Comparison of ENCODE assay signal across 27 cellular contexts in the genomic region with DNA sequence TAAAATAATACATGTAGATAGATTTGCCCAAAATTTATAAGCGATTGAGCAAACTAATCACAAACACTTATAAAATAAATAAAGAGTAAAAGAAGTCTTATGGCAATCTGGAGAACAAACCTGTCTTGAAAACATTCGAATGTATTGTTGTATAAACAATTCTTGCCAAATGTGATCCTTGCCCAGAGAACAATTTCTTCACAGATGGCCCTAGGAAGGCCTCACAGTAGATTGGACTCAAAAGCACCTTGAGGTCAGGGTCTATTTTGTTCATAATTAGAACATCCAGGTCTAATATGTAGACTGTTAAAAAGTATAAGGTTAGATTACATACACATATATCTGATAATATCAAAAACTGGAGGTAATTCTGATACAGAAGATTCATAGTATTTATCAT.
"Had no signal": no experiment of that assay in that cellular context is flagged by ENCODE, and none has a peak within 500 bp of the region (broad histone marks: within the 10 kb centered on the region; RNA-seq: fewer than 3 reads in every experiment).

No MANE protein-coding gene starts in this region.

- H3K27me3 Mint-ChIP-seq: activated CD8-positive, alpha-beta T cell treated with anti-CD3 and anti-CD28 coated beads for 36 hours; activated naive CD8-positive, alpha-beta T cell; activated T-helper 17 cell treated with anti-CD3 and anti-CD28 coated beads, Interleukin-2, amount 50 U/mL, for 72 hours had no signal

- H3K36me3 Mint-ChIP-seq: activated naive CD8-positive, alpha-beta T cell had no signal

- H3K27ac Mint-ChIP-seq: activated CD8-positive, alpha-beta T cell treated with anti-CD3 and anti-CD28 coated beads for 36 hours; activated naive CD8-positive, alpha-beta T cell; activated T-helper 17 cell treated with anti-CD3 and anti-CD28 coated beads, Interleukin-2, amount 50 U/mL, for 72 hours had no signal

- H3K27me3 ChIP-seq: adrenal gland, body of pancreas, colonic mucosa, foreskin keratinocyte, gastrocnemius medialis, heart right ventricle had no signal

- H3K4me1 ChIP-seq: colonic mucosa, foreskin keratinocyte had no signal

- H3K4me1 Mint-ChIP-seq: activated T-helper 17 cell treated with anti-CD3 and anti-CD28 coated beads, Interleukin-2, amount 50 U/mL, for 72 hours had no signal

- H3K27ac ChIP-seq: adrenal gland, body of pancreas, colonic mucosa, foreskin keratinocyte, gastrocnemius medialis, heart right ventricle had no signal

- H3K36me3 ChIP-seq: adrenal gland, colonic mucosa, gastrocnemius medialis, heart right ventricle had no signal

- H3K9me3 ChIP-seq: adrenal gland, body of pancreas, colonic mucosa, gastrocnemius medialis, heart right ventricle had no signal

- DNase-seq: activated CD4-positive, alpha-beta T cell treated with anti-CD3 and anti-CD28 coated beads for 1 hour; activated CD4-positive, alpha-beta T cell treated with anti-CD3 and anti-CD28 coated beads for 4 hours; activated CD4-positive, alpha-beta T cell treated with anti-CD3 and anti-CD28 coated beads, Interleukin-2, amount 50 U/mL, for 1 hour; activated CD4-positive, alpha-beta T cell treated with anti-CD3 and anti-CD28 coated beads, Interleukin-2, amount 50 U/mL, for 48 hours; activated CD8-positive, alpha-beta memory T cell treated with anti-CD3 and anti-CD28 coated beads for 24 hours; activated CD8-positive, alpha-beta T cell treated with anti-CD3 and anti-CD28 coated beads for 36 hours; activated effector memory CD4-positive, alpha-beta T cell treated with Interleukin-2 at 50 U/mL for 16 hours; activated gamma-delta T cell treated with Interleukin-2 at 50 U/mL for 16 hours; activated naive CD4-positive, alpha-beta T cell treated with anti-CD3 and anti-CD28 coated beads, Interleukin-2, amount 50 U/mL, for 16 hours; activated naive CD4-positive, alpha-beta T cell treated with Interleukin-2 at 50 U/mL for 16 hours; activated T-cell treated with anti-CD3 and anti-CD28 coated beads, Interleukin-2, amount 50 U/mL, for 4 hours; adrenal gland; amygdala; aorta; body of pancreas; caudate nucleus; colonic mucosa; effector CD8-positive, alpha-beta T cell; foreskin keratinocyte; gastrocnemius medialis; heart right ventricle; T-helper 2 cell had no signal

- FAIRE-seq: endometrium, endothelial cell of umbilical vein had no signal

- ATAC-seq: activated CD8-positive, alpha-beta T cell treated with anti-CD3 and anti-CD28 coated beads for 36 hours; activated T-cell treated with anti-CD3 and anti-CD28 coated beads, Interleukin-2, amount 50 U/mL, for 4 hours; activated T-helper 17 cell treated with anti-CD3 and anti-CD28 coated beads, Interleukin-2, amount 50 U/mL, for 72 hours; body of pancreas; esophagus mucosa; foreskin keratinocyte; gastrocnemius medialis; heart right ventricle had no signal

- H3K4me3 Mint-ChIP-seq: activated CD8-positive, alpha-beta T cell treated with anti-CD3 and anti-CD28 coated beads for 36 hours; activated naive CD8-positive, alpha-beta T cell; activated T-cell treated with anti-CD3 and anti-CD28 coated beads, Interleukin-2, amount 50 U/mL, for 4 hours; activated T-helper 17 cell treated with anti-CD3 and anti-CD28 coated beads, Interleukin-2, amount 50 U/mL, for 72 hours had no signal

- H3K4me3 ChIP-seq: adrenal gland, body of pancreas, colonic mucosa, gastrocnemius medialis, heart right ventricle had no signal

- H3K9me3 Mint-ChIP-seq: activated T-cell treated with anti-CD3 and anti-CD28 coated beads, Interleukin-2, amount 50 U/mL, for 4 hours had no signal
